ENCODE assay signal across 9 cellular contexts in the genomic region with DNA sequence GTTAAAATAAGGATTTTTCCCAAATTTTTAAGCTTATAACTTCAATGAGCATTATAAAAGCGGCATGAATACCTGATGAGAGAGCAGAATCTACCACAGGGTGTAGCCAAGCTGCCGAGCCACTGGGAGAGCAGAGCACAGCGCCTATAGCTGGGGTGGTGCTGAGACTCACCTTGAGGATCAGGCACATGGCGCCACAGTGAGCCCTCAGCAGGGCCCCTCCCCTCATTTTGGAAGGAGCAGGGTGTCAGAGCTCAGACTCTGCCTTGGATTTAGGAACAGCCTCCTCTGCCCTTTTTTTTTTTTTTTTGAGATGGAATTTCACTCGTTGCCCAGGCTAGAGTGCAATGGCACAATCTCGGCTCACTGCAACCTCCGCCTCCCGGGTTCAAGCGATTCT.
A peak's percentile ranks its signal among the peaks of the same experiment; 100 is the strongest.
DNase-seq lines count a peak whose midpoint lies in the region; ATAC-seq lines count a peak whose summit lies in the region.
"Had no signal": no experiment of that assay in that cellular context is flagged by ENCODE, and none has a peak within 500 bp of the region (broad histone marks: within the 10 kb centered on the region; RNA-seq: fewer than 3 reads in every experiment).

No MANE protein-coding gene starts in this region.

- H3K9me3 Mint-ChIP-seq in CD4-positive, CD25-positive, alpha-beta regulatory T cell, result no peaks in the 10 kb centered on the region
- no peaks in the 10 kb centered on the region for H3K9me3 Mint-ChIP-seq in activated naive CD8-positive, alpha-beta T cell treated with anti-CD3 and anti-CD28 coated beads for 36 hours
- H3K9me3 Mint-ChIP-seq: T-helper 2 cell treated with Interferon-gamma antibody and Interleukin-4, amounts not matched to agents 5 μg/mL and 100 μg/mL, for 36 hours had no signal

- peak overlapping the region; percentile 80 for H3K4me2 ChIP-seq in GM23248 (ENCODE audit: unreplicated experiment)

- no peak for DNase-seq in CD4-positive, CD25-positive, alpha-beta regulatory T cell
- DNase-seq in GM23248, result no peak
- DNase-seq in activated naive CD8-positive, alpha-beta T cell treated with anti-CD3 and anti-CD28 coated beads for 36 hours, result peak; percentile 5
- no peak for DNase-seq in NCI-H1105 (lab: John Stamatoyannopoulos, UW)
- no peak for DNase-seq in aorta

- H3K4me3 Mint-ChIP-seq in CD4-positive, CD25-positive, alpha-beta regulatory T cell, result peak overlapping the region in 3 of 4 donors; percentile 51 to 95 (median 94)
- H3K4me3 Mint-ChIP-seq in activated naive CD8-positive, alpha-beta T cell treated with anti-CD3 and anti-CD28 coated beads for 36 hours, result no peak overlapping the region

- peaks cover 33% of the 10 kb centered on the region for H3F3A ChIP-seq in GM23248 (ENCODE audit: insufficient read depth)

- peaks cover 89% of the 10 kb centered on the region for H3K79me2 ChIP-seq in GM23248 (ENCODE audit: insufficient read depth)

- H3K27ac Mint-ChIP-seq in CD4-positive, CD25-positive, alpha-beta regulatory T cell, result peak overlapping the region in 2 of 3 donors; percentile 20 to 48
- no peak overlapping the region for H3K27ac Mint-ChIP-seq in activated naive CD8-positive, alpha-beta T cell treated with anti-CD3 and anti-CD28 coated beads for 36 hours

- H3K27me3 ChIP-seq in CD4-positive, CD25-positive, alpha-beta regulatory T cell (ENCODE audit: control insufficient read depth, insufficient read depth, low read length), result no peaks in the 10 kb centered on the region
- H3K27me3 ChIP-seq in GM23248 (replicated peaks; ENCODE audit: insufficient read depth), result no peaks in the 10 kb centered on the region
- no peaks in the 10 kb centered on the region for H3K27me3 ChIP-seq in muscle layer of colon (ENCODE audit: control insufficient read depth in 1 of 2, insufficient read depth in 2 of 2, low read length in 2 of 2)
- no peaks in the 10 kb centered on the region for H3K27me3 ChIP-seq in aorta (ENCODE audit: control insufficient read depth in 1 of 2, insufficient read depth in 2 of 2, low read length in 1 of 2)

- H3K4me1 ChIP-seq in CD4-positive, CD25-positive, alpha-beta regulatory T cell (ENCODE audit: control insufficient read depth, insufficient read depth, low read length, poor library complexity, severe bottlenecking), result peaks cover 26% of the 10 kb centered on the region
- peaks cover 36% of the 10 kb centered on the region for H3K4me1 ChIP-seq in GM23248 (ENCODE audit: insufficient read depth)
- H3K4me1 ChIP-seq in muscle layer of colon (ENCODE audit: insufficient read depth, low read length), result peaks cover 11% of the 10 kb centered on the region
- H3K4me1 ChIP-seq in aorta (ENCODE audit: control insufficient read depth in 1 of 2, insufficient read depth in 2 of 2, low read length in 2 of 2), result no peaks in the 10 kb centered on the region

- in situ Hi-C loops in GM23248 (cut with MboI), result no loop called here

- WGBS in GM23248 (ENCODE audit: low coverage in 1 of 2, low lambda C conversion rate in 2 of 2, missing lambda C conversion rate in 2 of 2), 2 experiments, result 90 to 92% methylated on average over 6 to 9 of the region's 9 CpGs
- 82 to 86% methylated on average over 9 of the region's 9 CpGs for WGBS in aorta, 2 donors

- H3K36me3 Mint-ChIP-seq in CD4-positive, CD25-positive, alpha-beta regulatory T cell, result peaks cover under 1% of the 10 kb centered on the region
- peaks cover 3% of the 10 kb centered on the region for H3K36me3 Mint-ChIP-seq in activated naive CD8-positive, alpha-beta T cell treated with anti-CD3 and anti-CD28 coated beads for 36 hours

- H3K4me1 Mint-ChIP-seq in CD4-positive, CD25-positive, alpha-beta regulatory T cell, result peaks cover 39 to 75% (median 49%) of the 10 kb centered on the region in 4 donors
- peaks cover 37% of the 10 kb centered on the region for H3K4me1 Mint-ChIP-seq in activated naive CD8-positive, alpha-beta T cell treated with anti-CD3 and anti-CD28 coated beads for 36 hours

- H3K9me3 ChIP-seq in CD4-positive, CD25-positive, alpha-beta regulatory T cell (ENCODE audit: control insufficient read depth in 2 of 2, low read length in 2 of 2), result no peaks in the 10 kb centered on the region
- H3K9me3 ChIP-seq in GM23248 (ENCODE audit: low read depth), result no peaks in the 10 kb centered on the region
- H3K9me3 ChIP-seq in muscle layer of colon (ENCODE audit: low read length), result no peaks in the 10 kb centered on the region
- no peaks in the 10 kb centered on the region for H3K9me3 ChIP-seq in aorta (ENCODE audit: control insufficient read depth, low read length)

- H3K4me3 ChIP-seq in CD4-positive, CD25-positive, alpha-beta regulatory T cell (ENCODE audit: low read depth, low read length), result peak overlapping the region; percentile 97
- H3K4me3 ChIP-seq in GM23248 (no peak overlapping the region), muscle layer of colon (ENCODE audit: low read depth in 1 of 2, low read length in 2 of 2) (no peak overlapping the region), aorta (ENCODE audit: low read length in 2 of 2) (no peak overlapping the region)

- peak overlapping the region; percentile 55 for H3K27ac ChIP-seq in CD4-positive, CD25-positive, alpha-beta regulatory T cell (ENCODE audit: insufficient read depth, low read length, poor library complexity, severe bottlenecking)
- H3K27ac ChIP-seq in GM23248 (no peak overlapping the region), muscle layer of colon (ENCODE audit: low read depth, low read length) (peak overlapping the region; percentile 84), aorta (ENCODE audit: low read depth in 1 of 2, low read length in 2 of 2) (no peak overlapping the region)

- intact Hi-C loops in aorta (cut with DNase I), result no loop called here

- H3K9me2 ChIP-seq in GM23248 (ENCODE audit: insufficient read depth), result no peaks in the 10 kb centered on the region

- ATAC-seq in CD4-positive, CD25-positive, alpha-beta regulatory T cell (ENCODE audit: low read depth in 2 of 2), result no peak
- no peak for ATAC-seq in HG03108 (IDR thresholded peaks at IDR 0.05; ENCODE audit: unreplicated experiment)
- ATAC-seq in aorta (ENCODE audit: low FRiP score), result no peak
- ATAC-seq in GM18868 (IDR thresholded peaks at IDR 0.05; ENCODE audit: unreplicated experiment), result no peak

- H4K20me1 ChIP-seq in GM23248 (ENCODE audit: insufficient read depth), result 0 out of 2 replicates have a peak, but pooled peaks cover 1% of the 10 kb centered on the region

- H3K9ac ChIP-seq in GM23248 (no peak overlapping the region), muscle layer of colon (ENCODE audit: low read length) (no peak overlapping the region)

- H3K36me3 ChIP-seq in CD4-positive, CD25-positive, alpha-beta regulatory T cell (ENCODE audit: control insufficient read depth, insufficient read depth, low read length), result no peaks in the 10 kb centered on the region
- H3K36me3 ChIP-seq in GM23248 (ENCODE audit: low read depth), result no peaks in the 10 kb centered on the region
- no peaks in the 10 kb centered on the region for H3K36me3 ChIP-seq in muscle layer of colon (ENCODE audit: insufficient read depth, low read length)
- H3K36me3 ChIP-seq in aorta (ENCODE audit: control insufficient read depth in 1 of 2, insufficient read depth in 2 of 2, low read length in 1 of 2), result no peaks in the 10 kb centered on the region

- H2AFZ ChIP-seq in GM23248, result no peak overlapping the region

- H3K27me3 Mint-ChIP-seq in CD4-positive, CD25-positive, alpha-beta regulatory T cell, result no peaks in the 10 kb centered on the region
- H3K27me3 Mint-ChIP-seq in activated naive CD8-positive, alpha-beta T cell treated with anti-CD3 and anti-CD28 coated beads for 36 hours, result no peaks in the 10 kb centered on the region

Comparison
In these comparisons a context has a peak if more than half of its experiments do, and no peak if none do; other contexts are left out.
1. H3K27ac ChIP-seq: peak in CD4-positive, CD25-positive, alpha-beta regulatory T cell (single experiment) and muscle layer of colon (single experiment); none in GM23248 (single experiment) and aorta (0 of 2).